Comparison of ENCODE assay signal across 27 cellular contexts in the genomic region with DNA sequence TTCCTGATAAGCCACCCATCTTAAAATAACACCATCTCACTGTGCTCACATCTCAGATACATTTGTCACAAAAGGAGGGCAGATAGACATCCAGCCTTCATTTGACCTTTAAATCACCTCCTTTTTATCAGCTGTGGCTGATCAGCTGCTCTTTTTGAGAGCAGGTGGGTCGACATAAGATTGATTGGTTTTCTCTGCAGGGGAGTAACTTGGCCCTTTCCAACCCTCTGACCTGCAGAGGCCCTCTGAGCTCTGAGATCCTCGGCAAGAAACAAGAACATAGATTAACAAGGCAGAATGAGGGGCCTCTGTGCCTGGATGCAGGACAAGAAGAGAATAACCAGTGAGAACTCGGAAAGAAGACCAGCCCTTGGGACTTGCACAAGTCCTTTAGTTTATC. TPM values are rescaled to one million over a fixed set of nuclear protein-coding genes. Genes with fewer than 3 reads are reported as not detected.
"Had no signal": no experiment of that assay in that cellular context is flagged by ENCODE, and none has a peak within 500 bp of the region (broad histone marks: within the 10 kb centered on the region; RNA-seq: fewer than 3 reads in every experiment).

No MANE protein-coding gene starts in this region.

- H3K9me3 Mint-ChIP-seq: activated CD4-positive, alpha-beta T cell treated with anti-CD3 and anti-CD28 coated beads, Interleukin-2, amount 10 ng/mL, durations not matched to agents 24 days and 14 days; T-helper 2 cell treated with Interferon-gamma antibody and Interleukin-4, amounts not matched to agents 5 μg/mL and 100 μg/mL, for 36 hours had no signal

- ATAC-seq: esophagus mucosa; gastroesophageal sphincter; heart right ventricle; left lung; stimulated activated naive CD8-positive, alpha-beta T cell treated with anti-CD3 and anti-CD28 coated beads, Interleukin-15, Interleukin-2, amounts not matched to agents 100 U/mL and 50 U/mL, for 24 hours had no signal

- H3K27me3 ChIP-seq: ascending aorta, gastroesophageal sphincter, left lung, right atrium auricular region, tibial artery, vagina had no signal

- H3K27ac Mint-ChIP-seq: activated B cell treated with CpG ODN at 0.5 μM for 24 hours; activated CD4-positive, alpha-beta T cell treated with anti-CD3 and anti-CD28 coated beads, Interleukin-2, amount 10 ng/mL, durations not matched to agents 24 days and 14 days; T-helper 2 cell treated with Interferon-gamma antibody and Interleukin-4, amounts not matched to agents 5 μg/mL and 100 μg/mL, for 36 hours had no signal

- H3K36me3 ChIP-seq: ascending aorta, gastroesophageal sphincter, heart right ventricle, left lung, prostate gland, right atrium auricular region, tibial artery, vagina had no signal

- H3K9me3 ChIP-seq: ascending aorta, gastroesophageal sphincter, heart right ventricle, left lung, prostate gland, right atrium auricular region, tibial artery, vagina had no signal

- H3K4me1 ChIP-seq: ascending aorta, gastroesophageal sphincter, heart right ventricle, left lung, prostate gland, right atrium auricular region, tibial artery, vagina had no signal

- H3K4me3 Mint-ChIP-seq: activated B cell treated with CpG ODN at 0.5 μM for 24 hours; activated CD4-positive, alpha-beta T cell treated with anti-CD3 and anti-CD28 coated beads, Interleukin-2, amount 10 ng/mL, durations not matched to agents 24 days and 14 days; neural crest cell; T-helper 2 cell treated with Interferon-gamma antibody and Interleukin-4, amounts not matched to agents 5 μg/mL and 100 μg/mL, for 36 hours had no signal

- H3K27me3 Mint-ChIP-seq: activated B cell treated with CpG ODN at 0.5 μM for 24 hours; activated CD4-positive, alpha-beta T cell treated with anti-CD3 and anti-CD28 coated beads, Interleukin-2, amount 10 ng/mL, durations not matched to agents 24 days and 14 days had no signal

- H3K27ac ChIP-seq: ascending aorta, gastroesophageal sphincter, heart right ventricle, left lung, prostate gland, right atrium auricular region, tibial artery, vagina had no signal

- H3K4me3 ChIP-seq: ascending aorta, gastroesophageal sphincter, heart right ventricle, left lung, prostate gland, right atrium auricular region, tibial artery, vagina had no signal

- DNase-seq: activated B cell treated with CpG ODN at 0.5 μM for 24 hours; activated CD4-positive, alpha-beta T cell treated with anti-CD3 and anti-CD28 coated beads, Interleukin-2, amount 10 ng/mL, durations not matched to agents 24 days and 14 days; activated CD8-positive, alpha-beta memory T cell treated with anti-CD3 and anti-CD28 coated beads, Interleukin-2, amount 50 U/mL, for 48 hours; activated effector memory CD4-positive, alpha-beta T cell treated with anti-CD3 and anti-CD28 coated beads, Interleukin-2, amount 50 U/mL, for 16 hours; activated naive CD4-positive, alpha-beta T cell treated with anti-CD3 and anti-CD28 coated beads, Interleukin-2, amount 50 U/mL, for 16 hours; activated T-cell treated with anti-CD3 and anti-CD28 coated beads, Interleukin-2, amount 50 U/mL, for 48 hours; cerebellar nuclear complex; effector CD8-positive, alpha-beta T cell; heart right ventricle; left lung; mammary epithelial cell; midbrain; stimulated activated CD4-positive, alpha-beta T cell treated with anti-CD3 and anti-CD28 coated beads, Interleukin-2, amount 100 ng/mL, for 24 hours; stimulated activated naive CD8-positive, alpha-beta T cell treated with anti-CD3 and anti-CD28 coated beads, Interleukin-15, Interleukin-2, amounts not matched to agents 100 U/mL and 50 U/mL, for 24 hours; substantia nigra; tibial artery had no signal

RNA-seq across cellular contexts. Expression of a gene that starts 33.5 kb away (rescaled TPM):
- total RNA-seq: activated B cell treated with CpG ODN at 0.5 μM for 24 hours; activated CD4-positive, alpha-beta T cell treated with anti-CD3 and anti-CD28 coated beads, Interleukin-2, amount 10 ng/mL, durations not matched to agents 24 days and 14 days; ascending aorta; esophagus mucosa; gastroesophageal sphincter; heart right ventricle; kidney epithelial cell; left lung; mammary epithelial cell; osteoblast; prostate gland; right atrium auricular region; skeletal muscle tissue; vagina had no signal
- polyA plus RNA-seq: heart right ventricle, mammary epithelial cell had no signal
